Comparison of ENCODE assay signal across 8 cellular contexts in the genomic region with DNA sequence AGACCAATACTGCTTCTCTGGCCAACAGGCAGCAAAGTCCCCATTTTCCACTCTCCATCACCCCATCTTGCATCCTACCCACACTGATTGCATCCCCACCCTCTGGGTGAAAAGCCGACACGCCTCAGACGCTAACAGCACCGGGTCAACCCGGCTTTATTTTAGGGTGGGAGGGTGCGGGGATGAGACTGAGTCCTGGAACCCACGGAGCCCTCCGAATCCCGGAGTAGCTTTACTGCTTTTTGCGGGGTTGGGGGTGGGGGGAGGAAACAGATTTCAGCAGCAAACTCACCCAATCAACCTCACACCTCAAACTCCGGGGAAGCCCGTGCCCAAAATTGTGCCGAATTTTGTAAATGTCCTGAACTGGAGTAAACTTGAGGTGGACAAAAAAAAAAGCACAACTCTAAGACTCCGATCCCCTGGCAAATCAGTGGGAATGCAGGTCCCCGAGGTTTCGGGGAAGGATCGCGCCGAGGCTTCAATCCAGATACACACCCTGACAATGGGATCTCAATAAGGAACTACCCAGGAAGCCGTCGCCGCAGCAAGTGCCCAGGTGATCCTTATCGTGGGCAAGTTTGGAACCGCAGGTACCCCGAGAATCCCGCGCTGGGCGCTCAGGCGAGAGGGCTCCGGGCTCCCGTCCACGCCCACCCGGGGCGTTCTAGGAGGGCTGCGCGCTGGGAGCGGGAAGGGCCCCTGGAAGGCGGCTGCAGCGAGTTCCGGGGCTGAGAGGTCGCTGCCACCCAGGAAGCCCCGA. TPM values are rescaled to one million over a fixed set of nuclear protein-coding genes. Genes with fewer than 3 reads are reported as not detected.
DNase-seq lines count a peak whose midpoint lies in the region; ATAC-seq and TF ChIP-seq lines count a peak whose summit lies in the region.

No MANE protein-coding gene starts in this region.

- DNase-seq in CD8-positive, alpha-beta memory T cell, result peak in 3 of 5 donors; percentile 8 to 48 (median 11)
- no peak for DNase-seq in HL-60 (ENCODE audit: low read depth in 1 of 2, low spot score in 1 of 2)
- peak; percentile 44 for DNase-seq in activated naive CD4-positive, alpha-beta T cell treated with anti-CD3 and anti-CD28 coated beads, Interleukin-2, amount 10 ng/mL, durations not matched to agents 7 days and 5 days
- no peak for DNase-seq in stimulated activated effector memory CD8-positive, alpha-beta T cell treated with anti-CD3 and anti-CD28 coated beads, Interleukin-12 subunit alpha, Interleukin-12 subunit beta, amount 100 ng/mL, for 72 hours (ENCODE audit: low spot score in 2 of 2)
- DNase-seq in germinal center (ENCODE audit: low spot score), result no peak

- peaks cover 13% of the 10 kb centered on the region for H3K4me1 ChIP-seq in CD8-positive, alpha-beta memory T cell (ENCODE audit: insufficient read depth, low read length)
- H3K4me1 ChIP-seq in iPS-15b (ENCODE audit: control insufficient read depth, insufficient read depth, low read length), result no peaks in the 10 kb centered on the region

- H3K4me1 Mint-ChIP-seq in CD8-positive, alpha-beta memory T cell, result peaks cover 21 to 37% (median 34%) of the 10 kb centered on the region in 3 donors
- peaks cover 45% of the 10 kb centered on the region for H3K4me1 Mint-ChIP-seq in activated naive CD4-positive, alpha-beta T cell treated with anti-CD3 and anti-CD28 coated beads, Interleukin-2, amount 10 ng/mL, durations not matched to agents 7 days and 5 days
- peaks cover 25% of the 10 kb centered on the region for H3K4me1 Mint-ChIP-seq in stimulated activated effector memory CD8-positive, alpha-beta T cell treated with anti-CD3 and anti-CD28 coated beads, Interleukin-12 subunit alpha, Interleukin-12 subunit beta, amount 100 ng/mL, for 72 hours

- H3K27ac ChIP-seq in CD8-positive, alpha-beta memory T cell (ENCODE audit: low read depth, low read length), result peak overlapping the region; percentile 80
- no peak overlapping the region for H3K27ac ChIP-seq in HL-60 (replicated peaks)

- no peaks in the 10 kb centered on the region for H3K9me3 Mint-ChIP-seq in CD8-positive, alpha-beta memory T cell
- no peaks in the 10 kb centered on the region for H3K9me3 Mint-ChIP-seq in activated naive CD4-positive, alpha-beta T cell treated with anti-CD3 and anti-CD28 coated beads, Interleukin-2, amount 10 ng/mL, durations not matched to agents 7 days and 5 days
- no peaks in the 10 kb centered on the region for H3K9me3 Mint-ChIP-seq in stimulated activated effector memory CD8-positive, alpha-beta T cell treated with anti-CD3 and anti-CD28 coated beads, Interleukin-12 subunit alpha, Interleukin-12 subunit beta, amount 100 ng/mL, for 72 hours

- CTCF ChIA-PET in CD8-positive, alpha-beta memory T cell (lab: Charles Lee), result interaction anchor here (0.8 to 2.8 kb wide), 7 partner anchors 8 to 25 kb away, joined by 3 to 21 read pairs (median 8); no protein-coding TSS in a partner anchor
- CTCF ChIA-PET in activated naive CD4-positive, alpha-beta T cell treated with anti-CD3 and anti-CD28 coated beads, Interleukin-2, amount 10 ng/mL, durations not matched to agents 7 days and 5 days (lab: Charles Lee), result interaction anchor here (0.9 to 2.2 kb wide), 3 partner anchors 10 to 82 kb away, joined by 3 to 10 read pairs (median 4); no protein-coding TSS in a partner anchor

- no peak for TF ChIP-seq POLR2A in GM18505 (IDR thresholded peaks at IDR 0.05; ENCODE audit: borderline replicate concordance, extremely low read depth, insufficient read depth, insufficient read length)

- POLR2A ChIA-PET in CD8-positive, alpha-beta memory T cell (lab: Charles Lee), result interaction anchor here (0.5 to 3.3 kb wide), 8 partner anchors 20 to 337 kb away, joined by 3 to 13 read pairs (median 4); a partner anchor contains a TSS

- no peaks in the 10 kb centered on the region for H3K36me3 ChIP-seq in CD8-positive, alpha-beta memory T cell (ENCODE audit: insufficient read depth, low read length)
- no peaks in the 10 kb centered on the region for H3K36me3 ChIP-seq in iPS-15b (ENCODE audit: control insufficient read depth, insufficient read depth, low read length)

- TF ChIP-seq CTCF in HL-60 (IDR thresholded peaks at IDR 0.05; ENCODE audit: insufficient read depth, low read length), result no peak

- H3K27me3 ChIP-seq in CD8-positive, alpha-beta memory T cell (ENCODE audit: insufficient read depth, low read length, poor library complexity, severe bottlenecking), result no peaks in the 10 kb centered on the region
- H3K27me3 ChIP-seq in HL-60 (ENCODE audit: insufficient read depth, poor library complexity, severe bottlenecking) (peaks cover 18% of the 10 kb centered on the region), iPS-15b (ENCODE audit: control insufficient read depth, insufficient read depth, low read length) (peaks cover 18% of the 10 kb centered on the region)

- H3K4me3 Mint-ChIP-seq in CD8-positive, alpha-beta memory T cell, result peak overlapping the region; percentile 89 to 99 (median 91)
- H3K4me3 Mint-ChIP-seq in activated naive CD4-positive, alpha-beta T cell treated with anti-CD3 and anti-CD28 coated beads, Interleukin-2, amount 10 ng/mL, durations not matched to agents 7 days and 5 days, result peak overlapping the region; percentile 83
- peak overlapping the region; percentile 76 for H3K4me3 Mint-ChIP-seq in stimulated activated effector memory CD8-positive, alpha-beta T cell treated with anti-CD3 and anti-CD28 coated beads, Interleukin-12 subunit alpha, Interleukin-12 subunit beta, amount 100 ng/mL, for 72 hours

- no peak for ATAC-seq in stimulated activated effector memory CD8-positive, alpha-beta T cell treated with anti-CD3 and anti-CD28 coated beads, Interleukin-12 subunit alpha, Interleukin-12 subunit beta, amount 100 ng/mL, for 72 hours
- ATAC-seq in GM21423 (IDR thresholded peaks at IDR 0.05; ENCODE audit: unreplicated experiment), result no peak
- ATAC-seq in GM18505 (IDR thresholded peaks at IDR 0.05; ENCODE audit: unreplicated experiment), result no peak

- no peak overlapping the region for H3K9ac ChIP-seq in iPS-15b (ENCODE audit: low read depth, low read length)

- H3K27me3 Mint-ChIP-seq in CD8-positive, alpha-beta memory T cell, result no peaks in the 10 kb centered on the region
- no peaks in the 10 kb centered on the region for H3K27me3 Mint-ChIP-seq in activated naive CD4-positive, alpha-beta T cell treated with anti-CD3 and anti-CD28 coated beads, Interleukin-2, amount 10 ng/mL, durations not matched to agents 7 days and 5 days

- no peaks in the 10 kb centered on the region for H3K9me3 ChIP-seq in CD8-positive, alpha-beta memory T cell (ENCODE audit: low read length)
- no peaks in the 10 kb centered on the region for H3K9me3 ChIP-seq in iPS-15b (ENCODE audit: control insufficient read depth, insufficient read depth, low read length)

- peaks cover 0 to 8% (median 5%) of the 10 kb centered on the region in 3 donors for H3K36me3 Mint-ChIP-seq in CD8-positive, alpha-beta memory T cell
- H3K36me3 Mint-ChIP-seq in activated naive CD4-positive, alpha-beta T cell treated with anti-CD3 and anti-CD28 coated beads, Interleukin-2, amount 10 ng/mL, durations not matched to agents 7 days and 5 days, result peaks cover 21% of the 10 kb centered on the region
- H3K36me3 Mint-ChIP-seq in stimulated activated effector memory CD8-positive, alpha-beta T cell treated with anti-CD3 and anti-CD28 coated beads, Interleukin-12 subunit alpha, Interleukin-12 subunit beta, amount 100 ng/mL, for 72 hours, result peaks cover 16% of the 10 kb centered on the region

- H3K27ac Mint-ChIP-seq in CD8-positive, alpha-beta memory T cell, result peak overlapping the region; percentile 85 to 95 (median 93)
- peak overlapping the region; percentile 94 for H3K27ac Mint-ChIP-seq in activated naive CD4-positive, alpha-beta T cell treated with anti-CD3 and anti-CD28 coated beads, Interleukin-2, amount 10 ng/mL, durations not matched to agents 7 days and 5 days
- H3K27ac Mint-ChIP-seq in stimulated activated effector memory CD8-positive, alpha-beta T cell treated with anti-CD3 and anti-CD28 coated beads, Interleukin-12 subunit alpha, Interleukin-12 subunit beta, amount 100 ng/mL, for 72 hours, result peak overlapping the region; percentile 40

- peak overlapping the region; percentile 95 for H3K4me3 ChIP-seq in CD8-positive, alpha-beta memory T cell (ENCODE audit: low read length)
- H3K4me3 ChIP-seq in HL-60 (replicated peaks; ENCODE audit: insufficient read depth, low read length) (peak overlapping the region; percentile 80), iPS-15b (ENCODE audit: low read depth, low read length) (peak overlapping the region; percentile 82)

RNA-seq across cellular contexts. Expression of a gene that starts 1.1 kb away (rescaled TPM):
- 10 to 100 TPM; 26.4 TPM for total RNA-seq in CD8-positive, alpha-beta memory T cell
- polyA plus RNA-seq in CD8-positive, alpha-beta memory T cell, result 35.3 TPM

Comparison
In these comparisons a context has a peak if more than half of its experiments do, and no peak if none do; other contexts are left out.
1. DNase-seq: peak in CD8-positive, alpha-beta memory T cell (3 of 5) and activated naive CD4-positive, alpha-beta T cell treated with anti-CD3 and anti-CD28 coated beads, Interleukin-2, amount 10 ng/mL, durations not matched to agents 7 days and 5 days (single experiment); none in HL-60 (0 of 2), stimulated activated effector memory CD8-positive, alpha-beta T cell treated with anti-CD3 and anti-CD28 coated beads, Interleukin-12 subunit alpha, Interleukin-12 subunit beta, amount 100 ng/mL, for 72 hours (0 of 2) and germinal center (single experiment).
2. H3K27ac Mint-ChIP-seq: peak in every context shown above with its lines; median percentile 94 in activated naive CD4-positive, alpha-beta T cell treated with anti-CD3 and anti-CD28 coated beads, Interleukin-2, amount 10 ng/mL, durations not matched to agents 7 days and 5 days; 93 in CD8-positive, alpha-beta memory T cell; 40 in stimulated activated effector memory CD8-positive, alpha-beta T cell treated with anti-CD3 and anti-CD28 coated beads, Interleukin-12 subunit alpha, Interleukin-12 subunit beta, amount 100 ng/mL, for 72 hours.
3. Peak in every context shown above with its lines, with median percentiles within 50 percentile points of each other: H3K4me3 ChIP-seq and H3K4me3 Mint-ChIP-seq.